Comparison of ENCODE assay signal across 26 cellular contexts in genomic region chr14:82079553-82079952, GRCh38.
DNase-seq lines count a peak whose midpoint lies in the region; ATAC-seq, FAIRE-seq and TF ChIP-seq lines count a peak whose summit lies in the region.
"Had no signal": no experiment of that assay in that cellular context is flagged by ENCODE, and none has a peak within 500 bp of the region (broad histone marks: within the 10 kb centered on the region; RNA-seq: fewer than 3 reads in every experiment).

No MANE protein-coding gene starts in this region.

- H3K4ac ChIP-seq in H9 (ENCODE audit: low read depth, low read length) = no peak overlapping the region

- no peak for TF ChIP-seq RAD21 in A549 (conservative IDR thresholded peaks at IDR 0.05 in 1 of 2, IDR thresholded peaks at IDR 0.05 in 1 of 2)

- H3K14ac ChIP-seq in H9 (ENCODE audit: insufficient read depth, low read length) = no peak overlapping the region

- CTCF ChIA-PET in A549 (lab: Yijun Ruan, JAX) = interaction anchor here (1.0 kb wide), 1 partner anchor 12 kb away, joined by 3 read pairs; no protein-coding TSS in a partner anchor

- H3K27me3 ChIP-seq in H9 (ENCODE audit: insufficient read depth, low read length) = no peaks in the 10 kb centered on the region
- no peaks in the 10 kb centered on the region for H3K27me3 ChIP-seq in HUES48 (ENCODE audit: control insufficient read depth, insufficient read depth, low read length)
- no peaks in the 10 kb centered on the region for H3K27me3 ChIP-seq in iPS-20b (ENCODE audit: insufficient read depth, low read length)
- no peaks in the 10 kb centered on the region for H3K27me3 ChIP-seq in osteoblast (ENCODE audit: insufficient read depth, low read length)
- H3K27me3 ChIP-seq: BE2C, BLaER1 had no signal

- peaks cover 33 to 42% of the 10 kb centered on the region in 2 experiments for H3K4me1 Mint-ChIP-seq in H9
- H3K4me1 Mint-ChIP-seq in immature natural killer cell = no peaks in the 10 kb centered on the region
- H3K4me1 Mint-ChIP-seq: CD14-positive monocyte; CD4-positive, alpha-beta memory T cell; CD4-positive, CD25-positive, alpha-beta regulatory T cell; CD8-positive, alpha-beta memory T cell had no signal

- no peak overlapping the region for H4K91ac ChIP-seq in H9 (ENCODE audit: insufficient read length, low read depth, low read length)

- POLR2A ChIA-PET in A549 (lab: Yijun Ruan, JAX) = no interaction called here

- H3K4me2 ChIP-seq in A549 (no peak overlapping the region), H9 (ENCODE audit: insufficient read depth, insufficient read length, low read length) (no peak overlapping the region), osteoblast (ENCODE audit: insufficient read depth, low read length) (no peak overlapping the region)
- H3K4me2 ChIP-seq: BLaER1 had no signal

- H3K79me2 ChIP-seq in H9 (ENCODE audit: insufficient read depth, low read length) (no peaks in the 10 kb centered on the region), osteoblast (ENCODE audit: insufficient read depth, low read length) (no peaks in the 10 kb centered on the region)

- H3K36me3 Mint-ChIP-seq in H9 (ENCODE audit: insufficient read depth in 1 of 3, low read depth in 3 of 3) (peaks cover 0 to 2% (median 0%) of the 10 kb centered on the region in 3 experiments; a peak in 3 of 7 replicates), immature natural killer cell (no peaks in the 10 kb centered on the region)
- H3K36me3 Mint-ChIP-seq: CD14-positive monocyte; CD4-positive, CD25-positive, alpha-beta regulatory T cell; CD8-positive, alpha-beta memory T cell had no signal

- no peaks in the 10 kb centered on the region for H3K27me3 Mint-ChIP-seq in H9 (ENCODE audit: low read depth)
- peaks cover 0 to 2% (median 0%) of the 10 kb centered on the region in 3 donors for H3K27me3 Mint-ChIP-seq in immature natural killer cell (ENCODE audit: low read depth in 3 of 3)
- H3K27me3 Mint-ChIP-seq: CD4-positive, alpha-beta memory T cell; CD4-positive, CD25-positive, alpha-beta regulatory T cell; CD8-positive, alpha-beta memory T cell had no signal

- no peak for TF ChIP-seq POLR2A in A549 (IDR thresholded peaks at IDR 0.05; ENCODE audit: low read length)

- ATAC-seq in A549 = no peak
- ATAC-seq: GM12878 had no signal

- no peak overlapping the region for H2BK12ac ChIP-seq in H9 (ENCODE audit: insufficient read length, low read depth, low read length)

- 4% methylated on average over 3 of the region's 3 CpGs for WGBS in A549 (ENCODE audit: missing lambda C conversion rate)
- no CpG with 5 or more reads among the region's 3 CpGs for WGBS in H9 (ENCODE audit: extremely low coverage, insufficient read length, low lambda C conversion rate)

- no peak overlapping the region for H3K23ac ChIP-seq in H9 (ENCODE audit: insufficient read length, low read depth, low read length)

- no peaks in the 10 kb centered on the region for H3K36me3 ChIP-seq in HUES48 (ENCODE audit: control insufficient read depth, insufficient read depth, low read length)
- no peaks in the 10 kb centered on the region for H3K36me3 ChIP-seq in iPS-20b (ENCODE audit: insufficient read depth, low read depth, low read length)
- H3K36me3 ChIP-seq in osteoblast (ENCODE audit: insufficient read depth, low read length) = no peaks in the 10 kb centered on the region
- H3K36me3 ChIP-seq: BE2C, BLaER1 had no signal

- H2AK5ac ChIP-seq in H9 (ENCODE audit: insufficient read length, low read length) = no peak overlapping the region

- H2AFZ ChIP-seq in H9 (ENCODE audit: low read length) (no peak overlapping the region), osteoblast (ENCODE audit: low read length) (no peak overlapping the region)

- H2BK120ac ChIP-seq in H9 (ENCODE audit: low read depth, low read length, poor library complexity, severe bottlenecking) = no peak overlapping the region

- H4K8ac ChIP-seq in H9 (replicated peaks; ENCODE audit: insufficient read length, low read depth, low read length) = no peak overlapping the region

- no peaks in the 10 kb centered on the region for H3K23me2 ChIP-seq in H9 (ENCODE audit: insufficient read length, low read depth, low read length, poor library complexity, severe bottlenecking)

- no peak for TF ChIP-seq CTCF in A549 (IDR thresholded peaks at IDR 0.05)
- no peak for TF ChIP-seq CTCF in H9 (conservative IDR thresholded peaks at IDR 0.05)
- TF ChIP-seq CTCF in osteoblast (IDR thresholded peaks at IDR 0.05; ENCODE audit: extremely low read depth, low read depth, low read length) = no peak

- H3K18ac ChIP-seq in H9 (ENCODE audit: insufficient read length, low read depth, low read length) = no peak overlapping the region

- no peak overlapping the region for H2BK20ac ChIP-seq in H9 (ENCODE audit: low read depth, low read length, poor library complexity, severe bottlenecking)

- TF ChIP-seq EP300 in A549 (IDR thresholded peaks at IDR 0.05) = no peak

- H2BK5ac ChIP-seq in H9 (ENCODE audit: insufficient read length, low read length) = no peak overlapping the region

- DNase-seq in A549 (ENCODE audit: low read depth in 1 of 2, low spot score in 1 of 2) (no peak), H9 (no peak), immature natural killer cell (no peak), RKO (ENCODE audit: low spot score) (no peak), osteoblast (ENCODE audit: insufficient read length, low spot score, missing footprints) (no peak)
- DNase-seq: ACHN; BE2C; C1 segment of cervical spinal cord; CD4-positive, alpha-beta memory T cell; CD4-positive, CD25-positive, alpha-beta regulatory T cell; CD8-positive, alpha-beta memory T cell; DMS 273 treated with DMSO at 0.1 percent for 48 hours; DMS153; DMS53; DMS79; DND-41; EL; GDM1 had no signal

- H3K4me1 ChIP-seq in A549 = no peaks in the 10 kb centered on the region
- H3K4me1 ChIP-seq in H9 (ENCODE audit: insufficient read depth, low read length) = peaks cover 2% of the 10 kb centered on the region; the same call in 1 of the 2 replicates
- peaks cover 39% of the 10 kb centered on the region for H3K4me1 ChIP-seq in HUES48 (ENCODE audit: control insufficient read depth, insufficient read depth, low read length)
- H3K4me1 ChIP-seq in iPS-20b (ENCODE audit: insufficient read depth, low read length) = peaks cover 22% of the 10 kb centered on the region; the same call in 1 of the 2 replicates
- no peaks in the 10 kb centered on the region for H3K4me1 ChIP-seq in osteoblast (ENCODE audit: insufficient read depth, low read length)
- H3K4me1 ChIP-seq: BE2C, BLaER1 had no signal

- H3K27ac ChIP-seq in A549 (no peak overlapping the region), H9 (ENCODE audit: insufficient read length, low read depth, low read length) (no peak overlapping the region), HUES48 (ENCODE audit: low read depth, low read length) (peak overlapping the region; percentile 88), iPS-20b (ENCODE audit: low read length) (peak overlapping the region; percentile 66), osteoblast (ENCODE audit: low read depth, low read length) (no peak overlapping the region)
- H3K27ac ChIP-seq: 22Rv1, BLaER1 had no signal

- H2BK15ac ChIP-seq in H9 (ENCODE audit: low read depth, low read length) = no peak overlapping the region

- H3K9me3 ChIP-seq in A549 (no peaks in the 10 kb centered on the region; the same call in 2 of the 3 replicates), H9 (ENCODE audit: control insufficient read depth, low read depth, low read length) (no peaks in the 10 kb centered on the region), HUES48 (ENCODE audit: control insufficient read depth, insufficient read depth, low read length) (no peaks in the 10 kb centered on the region), iPS-20b (ENCODE audit: insufficient read depth, low read depth, low read length) (no peaks in the 10 kb centered on the region), osteoblast (ENCODE audit: low read depth, low read length) (peaks cover 4% of the 10 kb centered on the region)
- H3K9me3 ChIP-seq: BE2C, BLaER1 had no signal

- H3K9ac ChIP-seq in H9 (ENCODE audit: extremely low read depth, insufficient read length, low read length) (no peak overlapping the region), HUES48 (ENCODE audit: low read depth, low read length) (no peak overlapping the region), iPS-20b (ENCODE audit: low read depth, low read length) (peak overlapping the region; percentile 29; the same call in 1 of the 2 replicates)
- H3K9ac ChIP-seq: BLaER1 had no signal

- H3K56ac ChIP-seq in H9 (ENCODE audit: insufficient read length, low read depth, low read length) = no peak overlapping the region

- no peak overlapping the region for H3T11ph ChIP-seq in H9 (ENCODE audit: low read length)

- H3K4me3 ChIP-seq in A549 (no peak overlapping the region), HUES48 (ENCODE audit: low read depth, low read length) (no peak overlapping the region), iPS-20b (ENCODE audit: low read length) (peak overlapping the region; percentile 13; the same call in 1 of the 2 replicates), osteoblast (ENCODE audit: insufficient read depth, low read length) (no peak overlapping the region)
- H3K4me3 ChIP-seq: BLaER1, GM12878 had no signal

- no peak for FAIRE-seq in A549 (lab: Jason Lieb, UNC)
- FAIRE-seq: GM12878, GM12892, GM18507 had no signal

- H4K20me1 ChIP-seq in H9 (ENCODE audit: control insufficient read depth, insufficient read depth, insufficient read length) (no peaks in the 10 kb centered on the region), osteoblast (ENCODE audit: insufficient read depth, low read length) (no peaks in the 10 kb centered on the region)
- H4K20me1 ChIP-seq: BLaER1 had no signal

- H4K5ac ChIP-seq in H9 (ENCODE audit: insufficient read length, low read depth, low read length) = no peak overlapping the region

- no peaks in the 10 kb centered on the region for H3K79me1 ChIP-seq in H9 (ENCODE audit: insufficient read depth, low read depth, low read length, poor library complexity, severe bottlenecking)

- no peak overlapping the region for H3K4me3 Mint-ChIP-seq in H9
- H3K4me3 Mint-ChIP-seq in immature natural killer cell = no peak overlapping the region
- H3K4me3 Mint-ChIP-seq: CD14-positive monocyte; CD4-positive, alpha-beta memory T cell; CD4-positive, CD25-positive, alpha-beta regulatory T cell; CD8-positive, alpha-beta memory T cell had no signal

- H3K27ac Mint-ChIP-seq in H9 = peak overlapping the region in 2 of 3 experiments; percentile 24 to 27; a peak in 2 of 7 replicates
- H3K27ac Mint-ChIP-seq in immature natural killer cell = no peak overlapping the region
- H3K27ac Mint-ChIP-seq: CD14-positive monocyte; CD4-positive, alpha-beta memory T cell; CD4-positive, CD25-positive, alpha-beta regulatory T cell; CD8-positive, alpha-beta memory T cell had no signal

- H3K9me3 Mint-ChIP-seq in H9 (peaks cover 0 to 4% of the 10 kb centered on the region in 2 experiments; a peak in 3 of 5 replicates), immature natural killer cell (peaks cover 16 to 49% (median 26%) of the 10 kb centered on the region in 6 donors)

TF ChIP-seq in A549, 52 proteins besides CTCF, POLR2A, EP300 and RAD21:
- TF ChIP-seq NPAS2 (CRISPR knock-in tag; IDR thresholded peaks at IDR 0.05; ENCODE audit: borderline replicate concordance) = no peak
- no peak for TF ChIP-seq RCOR1 (IDR thresholded peaks at IDR 0.05; ENCODE audit: low read depth, low read length)
- TF ChIP-seq ZC3H11A (IDR thresholded peaks at IDR 0.05) = peak; percentile 66

Comparison
In these comparisons a context has a peak if more than half of its experiments do, and no peak if none do; other contexts are left out.
1. H3K27ac ChIP-seq: peak in HUES48 (single experiment) and iPS-20b (single experiment); none in A549 (0 of 2), H9 (single experiment) and osteoblast (single experiment).
2. H3K27ac Mint-ChIP-seq: peak in H9 (2 of 3); none in immature natural killer cell (0 of 6).